ENCODE assay signal across 8 cellular contexts in the genomic region with DNA sequence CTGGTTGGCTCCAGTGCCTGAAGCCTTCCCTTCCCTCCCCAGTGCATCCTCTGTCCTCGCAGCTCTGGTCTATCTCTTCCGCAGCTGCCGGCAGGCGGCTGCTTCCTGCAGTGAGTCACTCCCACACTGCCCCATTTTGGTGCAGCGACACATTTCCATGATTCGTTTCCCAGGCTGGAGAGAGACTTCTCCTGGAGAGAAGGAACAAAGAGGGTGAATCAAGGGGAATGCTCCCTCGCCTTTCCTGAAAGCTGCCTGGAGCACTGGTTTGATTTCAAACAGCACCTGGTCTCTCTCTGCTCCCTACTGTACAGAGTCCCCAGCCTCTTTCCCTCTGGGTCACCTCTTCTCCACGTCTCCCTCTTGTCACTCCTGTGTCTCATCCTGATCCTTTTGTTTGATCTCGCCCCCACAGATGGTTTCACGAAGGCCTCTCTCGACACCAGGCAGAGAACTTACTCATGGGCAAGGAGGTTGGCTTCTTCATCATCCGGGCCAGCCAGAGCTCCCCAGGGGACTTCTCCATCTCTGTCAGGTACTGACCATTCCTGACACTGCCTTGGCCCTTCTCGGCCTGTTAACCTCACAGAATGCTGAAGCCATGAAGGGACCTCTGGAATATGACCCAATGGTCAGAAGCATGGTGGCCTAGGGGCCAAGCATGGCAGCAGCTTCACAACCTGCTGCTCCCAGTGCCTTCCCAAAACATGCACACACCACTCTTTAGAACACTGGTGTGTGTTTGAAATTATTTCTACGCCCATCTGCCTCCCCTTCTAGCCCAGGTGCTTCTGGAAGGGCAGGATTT. TPM values are rescaled to one million over a fixed set of nuclear protein-coding genes. Genes with fewer than 3 reads are reported as not detected.
DNase-seq lines count a peak whose midpoint lies in the region; ATAC-seq and TF ChIP-seq lines count a peak whose summit lies in the region.

A gene (plus strand): TSS at position 758 of the 808 bp plus-strand sequence. CDS start 3,978 bp downstream, outside the sequence.

- H3K4me1 ChIP-seq in A673 (ENCODE audit: insufficient read depth, low read length, poor library complexity, severe bottlenecking) = no peaks in the 10 kb centered on the region
- no peaks in the 10 kb centered on the region for H3K4me1 ChIP-seq in psoas muscle
- peaks cover 0 to 12% (median 6%) of the 10 kb centered on the region in 4 donors for H3K4me1 ChIP-seq in tibial nerve

- H3K27me3 ChIP-seq in A673 (replicated peaks; ENCODE audit: insufficient read depth, low read depth, low read length, poor library complexity) (no peaks in the 10 kb centered on the region), psoas muscle (ENCODE audit: insufficient read depth in 3 of 3, low read length in 2 of 3) (peaks cover 0 to 6% (median 0%) of the 10 kb centered on the region in 3 donors), tibial nerve (no peaks in the 10 kb centered on the region)

- no peak within 1 kb of the TSS for H3K27ac ChIP-seq in A673 (ENCODE audit: low read depth, low read length, poor library complexity, severe bottlenecking)
- no peak within 1 kb of the TSS for H3K27ac ChIP-seq in psoas muscle
- peak within 1 kb of the TSS in 2 of 4 donors; percentile 11 to 61 for H3K27ac ChIP-seq in tibial nerve
- no peak within 1 kb of the TSS for H3K27ac ChIP-seq in substantia nigra (ENCODE audit: low read depth, low read length, poor library complexity, severe bottlenecking)

- intact Hi-C loops in A673 (cut with micrococcal nuclease; ENCODE audit: unreplicated experiment) (no loop called here), psoas muscle (cut with DNase I) (loop anchor here in 1 of 2 donors (10.0 kb wide), 1 partner anchor 385 kb away; a partner anchor contains a TSS)

- CTCF ChIA-PET in A673 (lab: Charles Lee) = no interaction called here
- CTCF ChIA-PET in WTC11 (lab: Charles Lee) = interaction anchor here (1.0 to 1.7 kb wide), 5 partner anchors 18 to 77 kb away, joined by 3 to 8 read pairs (median 5); no protein-coding TSS in a partner anchor

- DNase-seq in A673 (ENCODE audit: low spot score) = peak; percentile 44
- DNase-seq in HK-2 (ENCODE audit: unreplicated experiment) = peak; percentile 36
- peak; percentile 31 for DNase-seq in WTC11 (ENCODE audit: low spot score)
- peak; percentile 71 for DNase-seq in fibroblast of mammary gland (ENCODE audit: low read depth)
- no peak for DNase-seq in psoas muscle
- DNase-seq in tibial nerve (ENCODE audit: low spot score in 2 of 2) = no peak
- DNase-seq in cerebellum (ENCODE audit: low spot score) = no peak
- DNase-seq in substantia nigra (lab: John Stamatoyannopoulos, UW) = no peak

- peak within 1 kb of the TSS; percentile 37; the same call in 1 of the 2 replicates for H3K27ac Mint-ChIP-seq in WTC11

- POLR2A ChIA-PET in A673 (lab: Charles Lee; ENCODE audit: low non-redundant PET) (no interaction called here), WTC11 (lab: Charles Lee) (interaction anchor here (0.6 to 0.8 kb wide), 2 partner anchors 12 to 113 kb away, joined by 3 to 13 read pairs; no protein-coding TSS in a partner anchor)

- no peaks in the 10 kb centered on the region for H3K36me3 Mint-ChIP-seq in WTC11

- peaks cover 11% of the 10 kb centered on the region for H3K27me3 Mint-ChIP-seq in WTC11 (ENCODE audit: low read depth)

- peaks cover 5% of the 10 kb centered on the region; the same call in 1 of the 2 replicates for H3K9me3 Mint-ChIP-seq in WTC11

- WGBS in psoas muscle, 3 donors = 48 to 67% (median 63%) methylated on average over 14 of the region's 14 CpGs
- 64 to 66% methylated on average over 14 of the region's 14 CpGs for WGBS in tibial nerve, 2 donors

- peak; percentile 25; the same call in 1 of the 2 replicates for TF ChIP-seq CTCF in A673 (conservative IDR thresholded peaks at IDR 0.05; ENCODE audit: low read depth, low read length)
- TF ChIP-seq CTCF in WTC11 (IDR thresholded peaks at IDR 0.05) = no peak
- TF ChIP-seq CTCF in fibroblast of mammary gland (conservative IDR thresholded peaks at IDR 0.05; ENCODE audit: control insufficient read depth, insufficient read depth, low read depth, low read length) = peak; percentile 44
- peak; percentile 11 for TF ChIP-seq CTCF in psoas muscle (IDR thresholded peaks at IDR 0.05)
- peak in 2 of 5 experiments; percentile 17 to 25 for TF ChIP-seq CTCF in tibial nerve (IDR thresholded peaks at IDR 0.05)

- H3K36me3 ChIP-seq in A673 (ENCODE audit: insufficient read depth, low read length, poor library complexity, severe bottlenecking) = no peaks in the 10 kb centered on the region
- H3K36me3 ChIP-seq in psoas muscle (ENCODE audit: insufficient read depth in 1 of 2, low read depth in 1 of 2) = no peaks in the 10 kb centered on the region
- no peaks in the 10 kb centered on the region for H3K36me3 ChIP-seq in tibial nerve

- TF ChIP-seq POLR2A in tibial nerve (IDR thresholded peaks at IDR 0.05) = no peak

- peak; percentile 96 for ATAC-seq in WTC11
- ATAC-seq in psoas muscle = peak in 1 of 4 donors; percentile 53

- H3K9me3 ChIP-seq in A673 (ENCODE audit: low read depth, low read length, poor library complexity, severe bottlenecking) (no peaks in the 10 kb centered on the region), psoas muscle (no peaks in the 10 kb centered on the region), tibial nerve (peaks cover 0 to 5% (median 0%) of the 10 kb centered on the region in 4 donors)

- H3K4me3 Mint-ChIP-seq in WTC11 = no peak within 1 kb of the TSS

- no TSS peak for BruUV-seq in A673 (replicated peaks; lab: Mats Ljungman, UMichigan)

- TF ChIP-seq EP300 in tibial nerve (IDR thresholded peaks at IDR 0.05) = no peak

- H3K4me1 Mint-ChIP-seq in WTC11 = peaks cover 38% of the 10 kb centered on the region

- H3K4me3 ChIP-seq in A673 (ENCODE audit: low read depth, low read length, poor library complexity, severe bottlenecking) = no peak within 1 kb of the TSS
- no peak within 1 kb of the TSS for H3K4me3 ChIP-seq in fibroblast of mammary gland (ENCODE audit: control insufficient read depth, low read depth, low read length)
- H3K4me3 ChIP-seq in psoas muscle = no peak within 1 kb of the TSS
- H3K4me3 ChIP-seq in tibial nerve = no peak within 1 kb of the TSS

TF ChIP-seq in WTC11, 78 proteins besides CTCF, POLR2A, EP300 and RAD21:
- TF ChIP-seq, protein P1, sequence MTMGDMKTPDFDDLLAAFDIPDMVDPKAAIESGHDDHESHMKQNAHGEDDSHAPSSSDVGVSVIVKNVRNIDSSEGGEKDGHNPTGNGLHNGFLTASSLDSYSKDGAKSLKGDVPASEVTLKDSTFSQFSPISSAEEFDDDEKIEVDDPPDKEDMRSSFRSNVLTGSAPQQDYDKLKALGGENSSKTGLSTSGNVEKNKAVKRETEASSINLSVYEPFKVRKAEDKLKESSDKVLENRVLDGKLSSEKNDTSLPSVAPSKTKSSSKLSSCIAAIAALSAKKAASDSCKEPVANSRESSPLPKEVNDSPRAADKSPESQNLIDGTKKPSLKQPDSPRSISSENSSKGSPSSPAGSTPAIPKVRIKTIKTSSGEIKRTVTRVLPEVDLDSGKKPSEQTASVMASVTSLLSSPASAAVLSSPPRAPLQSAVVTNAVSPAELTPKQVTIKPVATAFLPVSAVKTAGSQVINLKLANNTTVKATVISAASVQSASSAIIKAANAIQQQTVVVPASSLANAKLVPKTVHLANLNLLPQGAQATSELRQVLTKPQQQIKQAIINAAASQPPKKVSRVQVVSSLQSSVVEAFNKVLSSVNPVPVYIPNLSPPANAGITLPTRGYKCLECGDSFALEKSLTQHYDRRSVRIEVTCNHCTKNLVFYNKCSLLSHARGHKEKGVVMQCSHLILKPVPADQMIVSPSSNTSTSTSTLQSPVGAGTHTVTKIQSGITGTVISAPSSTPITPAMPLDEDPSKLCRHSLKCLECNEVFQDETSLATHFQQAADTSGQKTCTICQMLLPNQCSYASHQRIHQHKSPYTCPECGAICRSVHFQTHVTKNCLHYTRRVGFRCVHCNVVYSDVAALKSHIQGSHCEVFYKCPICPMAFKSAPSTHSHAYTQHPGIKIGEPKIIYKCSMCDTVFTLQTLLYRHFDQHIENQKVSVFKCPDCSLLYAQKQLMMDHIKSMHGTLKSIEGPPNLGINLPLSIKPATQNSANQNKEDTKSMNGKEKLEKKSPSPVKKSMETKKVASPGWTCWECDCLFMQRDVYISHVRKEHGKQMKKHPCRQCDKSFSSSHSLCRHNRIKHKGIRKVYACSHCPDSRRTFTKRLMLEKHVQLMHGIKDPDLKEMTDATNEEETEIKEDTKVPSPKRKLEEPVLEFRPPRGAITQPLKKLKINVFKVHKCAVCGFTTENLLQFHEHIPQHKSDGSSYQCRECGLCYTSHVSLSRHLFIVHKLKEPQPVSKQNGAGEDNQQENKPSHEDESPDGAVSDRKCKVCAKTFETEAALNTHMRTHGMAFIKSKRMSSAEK (CRISPR knock-in tag; IDR thresholded peaks at IDR 0.05; ENCODE audit: borderline replicate concordance) = no peak
- TF ChIP-seq ELF4 (CRISPR knock-in tag; IDR thresholded peaks at IDR 0.05; ENCODE audit: low read depth) = no peak
- TF ChIP-seq, protein P2, sequence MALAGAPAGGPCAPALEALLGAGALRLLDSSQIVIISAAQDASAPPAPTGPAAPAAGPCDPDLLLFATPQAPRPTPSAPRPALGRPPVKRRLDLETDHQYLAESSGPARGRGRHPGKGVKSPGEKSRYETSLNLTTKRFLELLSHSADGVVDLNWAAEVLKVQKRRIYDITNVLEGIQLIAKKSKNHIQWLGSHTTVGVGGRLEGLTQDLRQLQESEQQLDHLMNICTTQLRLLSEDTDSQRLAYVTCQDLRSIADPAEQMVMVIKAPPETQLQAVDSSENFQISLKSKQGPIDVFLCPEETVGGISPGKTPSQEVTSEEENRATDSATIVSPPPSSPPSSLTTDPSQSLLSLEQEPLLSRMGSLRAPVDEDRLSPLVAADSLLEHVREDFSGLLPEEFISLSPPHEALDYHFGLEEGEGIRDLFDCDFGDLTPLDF (CRISPR knock-in tag; IDR thresholded peaks at IDR 0.05) = no peak
- no peak for TF ChIP-seq MYBL2 (CRISPR knock-in tag; IDR thresholded peaks at IDR 0.05)
- TF ChIP-seq NFATC4 (CRISPR knock-in tag; IDR thresholded peaks at IDR 0.05) = no peak
- 0 out of 2 replicates have a peak, but pooled peaks have one; percentile 51 for TF ChIP-seq ZNF138 (CRISPR knock-in tag; conservative IDR thresholded peaks at IDR 0.05)
- TF ChIP-seq, protein P3, sequence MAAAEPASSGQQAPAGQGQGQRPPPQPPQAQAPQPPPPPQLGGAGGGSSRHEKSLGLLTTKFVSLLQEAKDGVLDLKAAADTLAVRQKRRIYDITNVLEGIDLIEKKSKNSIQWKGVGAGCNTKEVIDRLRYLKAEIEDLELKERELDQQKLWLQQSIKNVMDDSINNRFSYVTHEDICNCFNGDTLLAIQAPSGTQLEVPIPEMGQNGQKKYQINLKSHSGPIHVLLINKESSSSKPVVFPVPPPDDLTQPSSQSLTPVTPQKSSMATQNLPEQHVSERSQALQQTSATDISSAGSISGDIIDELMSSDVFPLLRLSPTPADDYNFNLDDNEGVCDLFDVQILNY (CRISPR knock-in tag; IDR thresholded peaks at IDR 0.05) = no peak

RNA-seq across cellular contexts. Expression of the gene that starts here (rescaled TPM):
- total RNA-seq in A673 (2021) (not detected in 2 replicates), WTC11 (2021) (not detected in 3 replicates), psoas muscle (not detected), tibial nerve (not detected), cerebellum (not detected)
- not detected for polyA plus RNA-seq in psoas muscle

Comparison
In these comparisons a context has a peak if more than half of its experiments do, and no peak if none do; other contexts are left out.
1. Peak in DNase-seq in A673; RNA of the gene not detected or under 1 TPM.
2. Peak in DNase-seq and ATAC-seq in WTC11; RNA of the gene not detected or under 1 TPM.
3. DNase-seq: peak in HK-2 (single experiment) and fibroblast of mammary gland (single experiment); none in psoas muscle (0 of 2), tibial nerve (0 of 2), cerebellum (single experiment) and substantia nigra (0 of 49).